In genomic region chr7:130490888-130491771, GRCh38 we compare ENCODE assay signal across 8 cellular contexts. TPM values are rescaled to one million over a fixed set of nuclear protein-coding genes. Genes with fewer than 3 reads are reported as not detected.
DNase-seq lines count a peak whose midpoint lies in the region; ATAC-seq, FAIRE-seq and TF ChIP-seq lines count a peak whose summit lies in the region.

No MANE protein-coding gene starts in this region.

- H3K36me3 ChIP-seq in ectodermal cell (ENCODE audit: control insufficient read depth, insufficient read depth, low read length) = no peaks in the 10 kb centered on the region

- CTCF ChIA-PET in T-cell (lab: Charles Lee) = interaction anchor here in 1 of 2 donors (0.6 kb wide), 1 partner anchor 267 kb away, joined by 3 read pairs; no protein-coding TSS in a partner anchor

- TF ChIP-seq CTCF in GM12872 (IDR thresholded peaks at IDR 0.05; ENCODE audit: insufficient read depth, low read depth, low read length) = peak; percentile 66

- H3K4me3 Mint-ChIP-seq in T-cell = peak overlapping the region; percentile 58 to 80 (median 70)
- peak overlapping the region; percentile 66 for H3K4me3 Mint-ChIP-seq in memory B cell

- H3K27ac Mint-ChIP-seq in T-cell = no peak overlapping the region
- no peak overlapping the region for H3K27ac Mint-ChIP-seq in memory B cell

- 51 to 53% methylated on average over 61 of the region's 61 CpGs for WGBS in ectodermal cell, 2 experiments

- H3K4me1 ChIP-seq in ectodermal cell (ENCODE audit: control insufficient read depth, insufficient read depth, low read length) = peaks cover 7% of the 10 kb centered on the region

- H3K36me3 Mint-ChIP-seq in T-cell (no peaks in the 10 kb centered on the region), memory B cell (no peaks in the 10 kb centered on the region)

- ATAC-seq in T-cell (replicated peaks in 1 of 4) = peak; percentile 36 to 51 (median 46)
- peak; percentile 33 for ATAC-seq in memory B cell (ENCODE audit: low read depth)
- ATAC-seq in GM19455 (IDR thresholded peaks at IDR 0.05; ENCODE audit: unreplicated experiment) = no peak

- peaks cover 21 to 62% of the 10 kb centered on the region in 2 donors for H3K27me3 Mint-ChIP-seq in T-cell
- peaks cover 11% of the 10 kb centered on the region for H3K27me3 Mint-ChIP-seq in memory B cell

- POLR2A ChIA-PET in T-cell (lab: Charles Lee) = interaction anchor here in 1 of 2 donors (0.5 kb wide), 1 partner anchor 29 kb away, joined by 3 read pairs; no protein-coding TSS in a partner anchor

- no peaks in the 10 kb centered on the region for H3K9me3 ChIP-seq in ectodermal cell (ENCODE audit: control insufficient read depth, low read length)

- no peaks in the 10 kb centered on the region for H3K9me3 Mint-ChIP-seq in T-cell
- no peaks in the 10 kb centered on the region for H3K9me3 Mint-ChIP-seq in memory B cell

- H3K4me3 ChIP-seq in ectodermal cell (ENCODE audit: insufficient read depth, low read depth, low read length) = peak overlapping the region; percentile 63

- peak in 27 of 34 experiments; percentile 8 to 54 (median 29) for DNase-seq in T-cell
- DNase-seq in memory B cell (ENCODE audit: low spot score in 2 of 2) = peak; percentile 31 to 41
- peak; percentile 60 for DNase-seq in superior temporal gyrus (ENCODE audit: extremely low spot score)
- no peak for DNase-seq in H54 (ENCODE audit: insufficient read length, low spot score)
- DNase-seq in mucosa of gallbladder (ENCODE audit: low spot score) = no peak

- no peak for FAIRE-seq in H54 (lab: Jason Lieb, UNC)

- H3K4me1 Mint-ChIP-seq in T-cell (peaks cover 19 to 30% (median 24%) of the 10 kb centered on the region in 3 donors), memory B cell (peaks cover 13% of the 10 kb centered on the region)

- H3K27ac ChIP-seq in ectodermal cell (ENCODE audit: insufficient read depth, low read depth, low read length, poor library complexity, severe bottlenecking) = peak overlapping the region; percentile 86

- H3K27me3 ChIP-seq in ectodermal cell (ENCODE audit: control insufficient read depth, insufficient read depth, low read length, poor library complexity, severe bottlenecking) = peaks cover 3% of the 10 kb centered on the region

- TF ChIP-seq POLR2A in H54 (IDR thresholded peaks at IDR 0.05; ENCODE audit: low read depth, low read length) = no peak

RNA-seq across cellular contexts. Expression of gene MEST, which starts 0.8 kb away (rescaled TPM):
- total RNA-seq in T-cell = 1 to 10 TPM; 3.1 to 8.2 (median 5.6) TPM
- polyA plus RNA-seq in ectodermal cell (2013, experiment 1 of 4) = 318 TPM
- polyA plus RNA-seq in ectodermal cell (2013, experiment 2 of 4) = 316 TPM
- 336 TPM for polyA plus RNA-seq in ectodermal cell (2013, experiment 3 of 4)
- 366 TPM for polyA plus RNA-seq in ectodermal cell (2013, experiment 4 of 4)
- 18.6 TPM for total RNA-seq in mucosa of gallbladder

RNA-seq across cellular contexts. Expression of gene CEP41, which starts 50.3 kb away (rescaled TPM):
- total RNA-seq in T-cell (10 to 100 TPM in 1 of 5 donors, 1 to 10 TPM in 4; 6.3 to 13.6 (median 9.2) TPM), mucosa of gallbladder (15.7 TPM)
- polyA plus RNA-seq in ectodermal cell (2013, experiment 1 of 4) = 28.7 TPM
- polyA plus RNA-seq in ectodermal cell (2013, experiment 2 of 4) = 23.2 TPM
- 23.0 TPM for polyA plus RNA-seq in ectodermal cell (2013, experiment 3 of 4)
- polyA plus RNA-seq in ectodermal cell (2013, experiment 4 of 4) = 23.4 TPM

Comparison
In these comparisons a context has a peak if more than half of its experiments do, and no peak if none do; other contexts are left out.
1. DNase-seq: peak in T-cell (27 of 34), memory B cell (2 of 2) and superior temporal gyrus (single experiment); none in H54 (single experiment) and mucosa of gallbladder (single experiment).